ENCODE assay signal across 30 cellular contexts in genomic region chr6:80259113-80259512, GRCh38.
"Had no signal": no experiment of that assay in that cellular context is flagged by ENCODE, and none has a peak within 500 bp of the region (broad histone marks: within the 10 kb centered on the region; RNA-seq: fewer than 3 reads in every experiment).

No MANE protein-coding gene starts in this region.

- FAIRE-seq: astrocyte, bronchial epithelial cell, colon had no signal

- ATAC-seq: activated naive CD4-positive, alpha-beta T cell treated with anti-CD3 and anti-CD28 coated beads, Interleukin-2, amount 50 U/mL, for 72 hours; activated T-cell treated with anti-CD3 and anti-CD28 coated beads, Interleukin-2, amount 50 U/mL, for 72 hours; effector memory CD8-positive, alpha-beta T cell; foreskin keratinocyte; heart left ventricle; WTC11 had no signal

- H3K9me3 ChIP-seq: esophagus squamous epithelium, heart left ventricle had no signal

- DNase-seq: activated CD4-positive, alpha-beta memory T cell treated with anti-CD3 and anti-CD28 coated beads, Interleukin-2, amount 10 ng/mL, durations not matched to agents 7 days and 5 days; activated CD4-positive, alpha-beta T cell treated with anti-CD3 and anti-CD28 coated beads for 1 hour; activated CD4-positive, alpha-beta T cell treated with anti-CD3 and anti-CD28 coated beads for 4 hours; activated CD4-positive, alpha-beta T cell treated with anti-CD3 and anti-CD28 coated beads, Interleukin-2, amount 10 ng/mL, durations not matched to agents 7 days and 5 days; activated CD4-positive, alpha-beta T cell treated with anti-CD3 and anti-CD28 coated beads, Interleukin-2, amount 50 U/mL, for 4 hours; activated CD8-positive, alpha-beta memory T cell treated with anti-CD3 and anti-CD28 coated beads, Interleukin-2, amount 50 U/mL, for 48 hours; activated gamma-delta T cell; activated naive CD4-positive, alpha-beta T cell; activated naive CD4-positive, alpha-beta T cell treated with anti-CD3 and anti-CD28 coated beads, Interleukin-2, amount 10 ng/mL, durations not matched to agents 7 days and 5 days; activated naive CD8-positive, alpha-beta T cell treated with anti-CD3 and anti-CD28 coated beads, Interleukin-2, amount 10 ng/mL, durations not matched to agents 7 days and 5 days; activated T-cell treated with anti-CD3 and anti-CD28 coated beads for 4 hours; activated T-cell treated with anti-CD3 and anti-CD28 coated beads, Interleukin-2, amount 50 U/mL, for 24 hours; activated T-cell treated with anti-CD3 and anti-CD28 coated beads, Interleukin-2, amount 50 U/mL, for 72 hours; brain microvascular endothelial cell; caudate nucleus; cortex of kidney; dermis blood vessel endothelial cell; effector CD4-positive, alpha-beta T cell; effector memory CD8-positive, alpha-beta T cell; erythroblast; esophagus squamous epithelium; foreskin keratinocyte; heart left ventricle; T-helper 2 cell had no signal

- H3K4me3 ChIP-seq: esophagus squamous epithelium, heart left ventricle had no signal

- H3K36me3 ChIP-seq: brain microvascular endothelial cell, esophagus squamous epithelium, heart left ventricle had no signal

- H3K4me1 ChIP-seq: esophagus squamous epithelium, foreskin keratinocyte had no signal

- H3K27ac ChIP-seq: brain microvascular endothelial cell, esophagus squamous epithelium, foreskin keratinocyte, heart left ventricle, VCaP had no signal

- H3K27me3 ChIP-seq: brain microvascular endothelial cell, esophagus squamous epithelium, foreskin keratinocyte, heart left ventricle had no signal
